ENCODE assay signal across 11 cellular contexts in genomic region chr11:20035701-20036601, GRCh38.
DNase-seq lines count a peak whose midpoint lies in the region; ATAC-seq and TF ChIP-seq lines count a peak whose summit lies in the region.
"Had no signal": no experiment of that assay in that cellular context is flagged by ENCODE, and none has a peak within 500 bp of the region (broad histone marks: within the 10 kb centered on the region; RNA-seq: fewer than 3 reads in every experiment).

No MANE protein-coding gene starts in this region.

- peaks cover 53 to 57% of the 10 kb centered on the region in 2 experiments for H3K36me3 ChIP-seq in SK-N-SH (replicated peaks in 1 of 2; ENCODE audit: control insufficient read depth in 1 of 2, insufficient read depth in 2 of 2, low read length in 1 of 2)
- H3K36me3 ChIP-seq: upper lobe of left lung had no signal

- no peak for ATAC-seq in HG03025 (IDR thresholded peaks at IDR 0.05; ENCODE audit: low FRiP score, unreplicated experiment)

- no peak overlapping the region for H3K27ac Mint-ChIP-seq in T-helper 2 cell treated with Interferon-gamma antibody and Interleukin-4, amounts not matched to agents 5 μg/mL and 100 μg/mL, for 36 hours

- H3K4me3 Mint-ChIP-seq in T-helper 2 cell treated with Interferon-gamma antibody and Interleukin-4, amounts not matched to agents 5 μg/mL and 100 μg/mL, for 36 hours: no peak overlapping the region

- no peak overlapping the region for H2AFZ ChIP-seq in SK-N-SH (ENCODE audit: low read depth)

- 64% methylated on average over 10 of the region's 15 CpGs for WGBS in SK-N-SH (ENCODE audit: low lambda C conversion rate)

- H3K27me3 Mint-ChIP-seq in T-helper 2 cell treated with Interferon-gamma antibody and Interleukin-4, amounts not matched to agents 5 μg/mL and 100 μg/mL, for 36 hours (ENCODE audit: low read depth): peaks cover 2% of the 10 kb centered on the region

- H3K36me3 Mint-ChIP-seq in T-helper 2 cell treated with Interferon-gamma antibody and Interleukin-4, amounts not matched to agents 5 μg/mL and 100 μg/mL, for 36 hours (ENCODE audit: low read depth): no peaks in the 10 kb centered on the region

- H4K20me1 ChIP-seq in SK-N-SH (ENCODE audit: insufficient read depth): peaks cover 32% of the 10 kb centered on the region

- TF ChIP-seq RAD21 in SK-N-SH (IDR thresholded peaks at IDR 0.05; ENCODE audit: low read length): no peak

- H3K4me3 ChIP-seq in SK-N-SH (ENCODE audit: low read depth in 2 of 2, low read length in 1 of 2): no peak overlapping the region
- H3K4me3 ChIP-seq: upper lobe of left lung had no signal

- POLR2A ChIA-PET in SK-N-SH (lab: Yijun Ruan, JAX): no interaction called here

- peaks cover 26 to 56% of the 10 kb centered on the region in 2 experiments; a peak in 3 of 4 replicates for H3K4me1 ChIP-seq in SK-N-SH (ENCODE audit: control insufficient read depth in 1 of 2, insufficient read depth in 2 of 2, low read depth in 1 of 2, low read length in 1 of 2)

- peak overlapping the region; percentile 27; the same call in 1 of the 2 replicates for H3K4me2 ChIP-seq in SK-N-SH

- DNase-seq in AG08395 (ENCODE audit: low spot score): peak; percentile 89
- DNase-seq in M059J (ENCODE audit: low read depth): peak; percentile 94
- no peak for DNase-seq in SK-N-SH
- peak; percentile 93 for DNase-seq in hepatic stellate cell (ENCODE audit: low spot score)
- DNase-seq in HUDEP-2 (lab: John Stamatoyannopoulos, UW; ENCODE audit: unreplicated experiment in 76 of 76): no peak
- DNase-seq in hippocampal formation (lab: John Stamatoyannopoulos, UW): no peak
- no peak for DNase-seq in T-helper 2 cell treated with Interferon-gamma antibody and Interleukin-4, amounts not matched to agents 5 μg/mL and 100 μg/mL, for 36 hours (ENCODE audit: low spot score)
- DNase-seq: activated CD4-positive, alpha-beta T cell treated with anti-CD3 and anti-CD28 coated beads, Interleukin-2, amount 50 U/mL, for 48 hours; MM.1S; upper lobe of left lung had no signal

- no peaks in the 10 kb centered on the region for H3K9me3 ChIP-seq in SK-N-SH
- H3K9me3 ChIP-seq: upper lobe of left lung had no signal

- H3K9me3 Mint-ChIP-seq in T-helper 2 cell treated with Interferon-gamma antibody and Interleukin-4, amounts not matched to agents 5 μg/mL and 100 μg/mL, for 36 hours: no peaks in the 10 kb centered on the region

- H3F3A ChIP-seq in SK-N-SH (replicated peaks; ENCODE audit: insufficient read depth): peaks cover 49% of the 10 kb centered on the region

- no peak for TF ChIP-seq CTCF in SK-N-SH (IDR thresholded peaks at IDR 0.05)

- no peaks in the 10 kb centered on the region for H3K27me3 ChIP-seq in SK-N-SH (ENCODE audit: insufficient read depth)
- H3K27me3 ChIP-seq: upper lobe of left lung had no signal

- H3K4me1 Mint-ChIP-seq in T-helper 2 cell treated with Interferon-gamma antibody and Interleukin-4, amounts not matched to agents 5 μg/mL and 100 μg/mL, for 36 hours (ENCODE audit: low read depth): no peaks in the 10 kb centered on the region

- CTCF ChIA-PET in SK-N-SH (lab: Yijun Ruan, JAX): interaction anchor here (0.6 to 0.7 kb wide), 2 partner anchors 40 to 120 kb away, joined by 3 to 4 read pairs; no protein-coding TSS in a partner anchor

- peak overlapping the region in 1 of 2 experiments; percentile 91; a peak in 3 of 4 replicates for H3K27ac ChIP-seq in SK-N-SH (ENCODE audit: low read depth in 2 of 2, low read length in 1 of 2)
- H3K27ac ChIP-seq: upper lobe of left lung had no signal

- H3K9ac ChIP-seq in SK-N-SH: peak overlapping the region; percentile 7; the same call in 1 of the 2 replicates

- peaks cover 72% of the 10 kb centered on the region for H3K79me2 ChIP-seq in SK-N-SH (ENCODE audit: insufficient read depth)

- TF ChIP-seq EP300 in SK-N-SH (IDR thresholded peaks at IDR 0.05; ENCODE audit: borderline replicate concordance in 1 of 2, low read depth in 1 of 2, low read length in 1 of 2): no peak; a peak in 1 of 4 replicates

- no peaks in the 10 kb centered on the region for H3K9me2 ChIP-seq in SK-N-SH

TF ChIP-seq in SK-N-SH, 30 proteins besides CTCF, POLR2A, EP300 and RAD21 (continues in another document):
- TF ChIP-seq FOXJ3 (CRISPR knock-in tag; IDR thresholded peaks at IDR 0.05): no peak
- TF ChIP-seq, protein P1, sequence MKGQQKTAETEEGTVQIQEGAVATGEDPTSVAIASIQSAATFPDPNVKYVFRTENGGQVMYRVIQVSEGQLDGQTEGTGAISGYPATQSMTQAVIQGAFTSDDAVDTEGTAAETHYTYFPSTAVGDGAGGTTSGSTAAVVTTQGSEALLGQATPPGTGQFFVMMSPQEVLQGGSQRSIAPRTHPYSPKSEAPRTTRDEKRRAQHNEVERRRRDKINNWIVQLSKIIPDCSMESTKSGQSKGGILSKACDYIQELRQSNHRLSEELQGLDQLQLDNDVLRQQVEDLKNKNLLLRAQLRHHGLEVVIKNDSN (IDR thresholded peaks at IDR 0.05; ENCODE audit: borderline replicate concordance, low read depth): no peak
- peak; percentile 19; the same call in 1 of the 2 replicates for TF ChIP-seq POLR2AphosphoS5 (IDR thresholded peaks at IDR 0.05; ENCODE audit: low read depth, low read length)
- TF ChIP-seq, protein P2, sequence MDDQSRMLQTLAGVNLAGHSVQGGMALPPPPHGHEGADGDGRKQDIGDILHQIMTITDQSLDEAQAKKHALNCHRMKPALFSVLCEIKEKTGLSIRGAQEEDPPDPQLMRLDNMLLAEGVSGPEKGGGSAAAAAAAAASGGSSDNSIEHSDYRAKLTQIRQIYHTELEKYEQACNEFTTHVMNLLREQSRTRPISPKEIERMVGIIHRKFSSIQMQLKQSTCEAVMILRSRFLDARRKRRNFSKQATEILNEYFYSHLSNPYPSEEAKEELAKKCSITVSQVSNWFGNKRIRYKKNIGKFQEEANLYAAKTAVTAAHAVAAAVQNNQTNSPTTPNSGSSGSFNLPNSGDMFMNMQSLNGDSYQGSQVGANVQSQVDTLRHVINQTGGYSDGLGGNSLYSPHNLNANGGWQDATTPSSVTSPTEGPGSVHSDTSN (IDR thresholded peaks at IDR 0.05): peak; percentile 95
- peak; percentile 76 for TF ChIP-seq NFIC (IDR thresholded peaks at IDR 0.05; ENCODE audit: borderline replicate concordance)
- 0 out of 2 replicates have a peak, but pooled peaks have one; percentile 21 for TF ChIP-seq ZBTB33 (IDR thresholded peaks at IDR 0.05; ENCODE audit: borderline replicate concordance, low read depth)
- TF ChIP-seq JUND (IDR thresholded peaks at IDR 0.05): peak; percentile 77
- TF ChIP-seq RFX5 (IDR thresholded peaks at IDR 0.05; ENCODE audit: low read length): no peak
- TF ChIP-seq, protein P3, sequence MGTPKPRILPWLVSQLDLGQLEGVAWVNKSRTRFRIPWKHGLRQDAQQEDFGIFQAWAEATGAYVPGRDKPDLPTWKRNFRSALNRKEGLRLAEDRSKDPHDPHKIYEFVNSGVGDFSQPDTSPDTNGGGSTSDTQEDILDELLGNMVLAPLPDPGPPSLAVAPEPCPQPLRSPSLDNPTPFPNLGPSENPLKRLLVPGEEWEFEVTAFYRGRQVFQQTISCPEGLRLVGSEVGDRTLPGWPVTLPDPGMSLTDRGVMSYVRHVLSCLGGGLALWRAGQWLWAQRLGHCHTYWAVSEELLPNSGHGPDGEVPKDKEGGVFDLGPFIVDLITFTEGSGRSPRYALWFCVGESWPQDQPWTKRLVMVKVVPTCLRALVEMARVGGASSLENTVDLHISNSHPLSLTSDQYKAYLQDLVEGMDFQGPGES (IDR thresholded peaks at IDR 0.05; ENCODE audit: low read depth, low read length): no peak
- TF ChIP-seq FOXM1 (IDR thresholded peaks at IDR 0.05; ENCODE audit: low read depth): no peak
- TF ChIP-seq TEAD4 (IDR thresholded peaks at IDR 0.05; ENCODE audit: borderline replicate concordance, insufficient read depth): no peak
- peak; percentile 76 for TF ChIP-seq FOSL2 (IDR thresholded peaks at IDR 0.05; ENCODE audit: borderline replicate concordance, low read depth)
- TF ChIP-seq USF2 (IDR thresholded peaks at IDR 0.05; ENCODE audit: borderline replicate concordance, low read depth, low read length): no peak
- no peak for TF ChIP-seq CHD2 (IDR thresholded peaks at IDR 0.05; ENCODE audit: low read length, partially characterized antibody)
- TF ChIP-seq EZH2phosphoT487 (IDR thresholded peaks at IDR 0.05; ENCODE audit: borderline replicate concordance, low read depth): no peak
- no peak for TF ChIP-seq MXI1 (IDR thresholded peaks at IDR 0.05; ENCODE audit: low read depth, low read length)
- TF ChIP-seq MAX (IDR thresholded peaks at IDR 0.05; ENCODE audit: low read depth): no peak
- no peak for TF ChIP-seq GABPA (IDR thresholded peaks at IDR 0.05; ENCODE audit: low read depth)
- no peak for TF ChIP-seq NRF1 (IDR thresholded peaks at IDR 0.05; ENCODE audit: low read depth, low read length)

Comparison
In these comparisons a context has a peak if more than half of its experiments do, and no peak if none do; other contexts are left out.
1. DNase-seq: peak in AG08395 (single experiment), M059J (single experiment) and hepatic stellate cell (single experiment); none in SK-N-SH (single experiment), HUDEP-2 (0 of 76), hippocampal formation (0 of 2) and T-helper 2 cell treated with Interferon-gamma antibody and Interleukin-4, amounts not matched to agents 5 μg/mL and 100 μg/mL, for 36 hours (single experiment).